Comparison of ENCODE assay signal across 8 cellular contexts in the genomic region with DNA sequence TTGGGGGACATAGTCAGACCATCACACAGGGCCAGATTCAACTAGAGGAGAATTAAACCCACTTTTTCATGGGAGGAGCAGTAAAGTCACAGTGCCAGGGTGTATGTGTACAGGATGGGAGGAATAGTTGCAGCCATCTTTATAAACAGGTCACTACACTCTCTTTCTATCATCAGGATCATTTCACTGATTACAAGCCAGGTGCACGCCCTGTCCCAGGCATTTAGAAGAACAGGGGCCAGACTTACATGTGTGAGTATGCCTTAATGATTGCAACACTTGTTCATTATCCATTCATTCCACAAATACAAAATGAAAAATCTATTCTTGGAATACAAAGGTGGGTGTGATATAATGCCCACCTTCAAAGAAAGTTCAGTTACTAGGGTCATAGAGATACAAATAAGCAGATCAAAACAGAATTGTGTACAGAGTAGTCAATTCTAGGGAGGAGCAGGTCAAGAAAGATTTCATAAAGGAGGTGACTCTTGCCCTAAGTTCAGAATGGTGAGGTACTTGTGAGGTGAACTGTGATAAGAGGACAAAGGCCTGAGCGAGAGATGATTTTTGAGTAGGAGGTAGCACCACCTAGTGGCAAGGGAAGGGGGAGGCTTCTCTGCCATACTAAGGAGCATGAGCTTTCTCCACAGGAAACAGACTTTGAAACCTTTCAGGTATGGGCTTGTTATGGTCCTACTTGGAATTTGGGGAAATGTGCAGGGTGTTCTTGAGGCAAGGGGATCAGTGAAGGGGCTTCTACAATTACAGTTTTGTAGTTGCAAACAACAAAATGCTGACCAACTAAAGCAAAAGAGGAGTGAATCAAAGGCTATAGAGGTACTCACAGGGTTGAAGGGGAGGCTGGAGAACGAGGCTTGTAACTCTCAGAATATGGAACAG.
DNase-seq lines count a peak whose midpoint lies in the region; ATAC-seq and TF ChIP-seq lines count a peak whose summit lies in the region.

No MANE protein-coding gene starts in this region.

- TF ChIP-seq POLR2A in breast epithelium (IDR thresholded peaks at IDR 0.05), result no peak

- ATAC-seq in stimulated activated naive CD8-positive, alpha-beta T cell treated with anti-CD3 and anti-CD28 coated beads, Interleukin-15, Interleukin-2, amounts not matched to agents 100 U/mL and 50 U/mL, for 24 hours, result peak; percentile 79

- DNase-seq in A673 (ENCODE audit: low spot score) (peak; percentile 55), GM06990 (ENCODE audit: extremely low read depth, insufficient read length) (no peak), H7 (peak; percentile 67), KG1 (lab: John Stamatoyannopoulos, UW) (peak; percentile 14), SK-N-DZ (ENCODE audit: low spot score) (peak; percentile 72), breast epithelium (ENCODE audit: low spot score in 2 of 2) (no peak), kidney epithelial cell (ENCODE audit: low read depth) (peak; percentile 14)
- peak; percentile 30 for DNase-seq in stimulated activated naive CD8-positive, alpha-beta T cell treated with anti-CD3 and anti-CD28 coated beads, Interleukin-15, Interleukin-2, amounts not matched to agents 100 U/mL and 50 U/mL, for 24 hours

- H3K27ac ChIP-seq in A673 (ENCODE audit: low read depth, low read length, poor library complexity, severe bottlenecking) (no peak overlapping the region), breast epithelium (no peak overlapping the region)

- H3K36me3 ChIP-seq in A673 (ENCODE audit: insufficient read depth, low read length, poor library complexity, severe bottlenecking), result no peaks in the 10 kb centered on the region
- H3K36me3 ChIP-seq in GM06990 (ENCODE audit: control insufficient read depth, insufficient read depth, low read length), result no peaks in the 10 kb centered on the region
- H3K36me3 ChIP-seq in H7 (replicated peaks; ENCODE audit: control insufficient read depth, insufficient read depth, low read length), result no peaks in the 10 kb centered on the region
- no peaks in the 10 kb centered on the region for H3K36me3 ChIP-seq in breast epithelium
- no peaks in the 10 kb centered on the region for H3K36me3 ChIP-seq in kidney epithelial cell (ENCODE audit: control insufficient read depth, insufficient read depth, low read length)

- H3K4me3 ChIP-seq in A673 (ENCODE audit: low read depth, low read length, poor library complexity, severe bottlenecking) (no peak overlapping the region), GM06990 (replicated peaks; ENCODE audit: low read depth, low read length) (no peak overlapping the region), H7 (ENCODE audit: insufficient read depth, low read depth, low read length) (no peak overlapping the region), breast epithelium (no peak overlapping the region), kidney epithelial cell (ENCODE audit: low read depth, low read length) (no peak overlapping the region)

- BruUV-seq in A673 (replicated peaks; lab: Mats Ljungman, UMichigan), result no TSS peak

- H3K4me1 ChIP-seq in A673 (ENCODE audit: insufficient read depth, low read length, poor library complexity, severe bottlenecking), result no peaks in the 10 kb centered on the region
- no peaks in the 10 kb centered on the region for H3K4me1 ChIP-seq in breast epithelium

- peaks cover 8% of the 10 kb centered on the region for H3K27me3 ChIP-seq in A673 (replicated peaks; ENCODE audit: insufficient read depth, low read depth, low read length, poor library complexity)
- no peaks in the 10 kb centered on the region for H3K27me3 ChIP-seq in GM06990 (replicated peaks; ENCODE audit: control insufficient read depth, insufficient read depth, low read length)
- H3K27me3 ChIP-seq in H7 (ENCODE audit: control insufficient read depth, insufficient read depth, low read length), result no peaks in the 10 kb centered on the region
- no peaks in the 10 kb centered on the region for H3K27me3 ChIP-seq in breast epithelium
- H3K27me3 ChIP-seq in kidney epithelial cell (ENCODE audit: control insufficient read depth, insufficient read depth, low read length), result no peaks in the 10 kb centered on the region

- intact Hi-C loops in A673 (cut with micrococcal nuclease; ENCODE audit: unreplicated experiment) (loop anchor here (2.0 kb wide), 1 partner anchor 280 kb away; no protein-coding TSS in a partner anchor), breast epithelium (cut with DNase I; ENCODE audit: low total_unique reads) (no loop called here)

- CTCF ChIA-PET in A673 (lab: Charles Lee), result interaction anchor here (1.0 kb wide), 1 partner anchor 280 kb away, joined by 4 read pairs; no protein-coding TSS in a partner anchor

- TF ChIP-seq CTCF in A673 (conservative IDR thresholded peaks at IDR 0.05; ENCODE audit: low read depth, low read length) (peak; percentile 82), GM06990 (IDR thresholded peaks at IDR 0.05; ENCODE audit: insufficient read depth, low read length, poor library complexity, severe bottlenecking) (peak; percentile 85), breast epithelium (IDR thresholded peaks at IDR 0.05) (peak in 2 of 3 donors; percentile 41 to 61), kidney epithelial cell (IDR thresholded peaks at IDR 0.05; ENCODE audit: insufficient read depth, low read length, poor library complexity, severe bottlenecking) (peak; percentile 86)

- H3K9me3 ChIP-seq in A673 (ENCODE audit: low read depth, low read length, poor library complexity, severe bottlenecking), result no peaks in the 10 kb centered on the region
- H3K9me3 ChIP-seq in breast epithelium, result peaks cover 4 to 8% of the 10 kb centered on the region in 2 donors

- POLR2A ChIA-PET in A673 (lab: Charles Lee; ENCODE audit: low non-redundant PET), result no interaction called here

Comparison
In these comparisons a context has a peak if more than half of its experiments do, and no peak if none do; other contexts are left out.
1. DNase-seq: peak in A673 (single experiment), H7 (single experiment), KG1 (single experiment), SK-N-DZ (single experiment), kidney epithelial cell (single experiment) and stimulated activated naive CD8-positive, alpha-beta T cell treated with anti-CD3 and anti-CD28 coated beads, Interleukin-15, Interleukin-2, amounts not matched to agents 100 U/mL and 50 U/mL, for 24 hours (single experiment); none in GM06990 (single experiment) and breast epithelium (0 of 2).
2. Peak in every context shown above with its lines, with median percentiles within 50 percentile points of each other: CTCF ChIP-seq.